ENCODE assay signal across 22 cellular contexts in genomic region chr7:112076309-112076708, GRCh38.
"Had no signal": no experiment of that assay in that cellular context is flagged by ENCODE, and none has a peak within 500 bp of the region (broad histone marks: within the 10 kb centered on the region; RNA-seq: fewer than 3 reads in every experiment).

No MANE protein-coding gene starts in this region.

- ATAC-seq: activated CD4-positive, CD25-positive, alpha-beta regulatory T cell treated with anti-CD3 and anti-CD28 coated beads, Interleukin-2, amount 50 U/mL, for 24 hours; activated CD8-positive, alpha-beta T cell treated with anti-CD3 and anti-CD28 coated beads, Interleukin-2, amount 10 ng/mL, durations not matched to agents 7 days and 5 days; K562; Panc1; Right ventricle myocardium inferior had no signal

- FAIRE-seq: K562 had no signal

- H3K4me3 ChIP-seq: cardiac muscle cell, K562 had no signal

- DNase-seq: activated CD4-positive, alpha-beta T cell treated with anti-CD3 and anti-CD28 coated beads for 48 hours; activated CD4-positive, alpha-beta T cell treated with anti-CD3 and anti-CD28 coated beads, Interleukin-2, amount 50 U/mL, for 4 hours; activated CD8-positive, alpha-beta memory T cell treated with anti-CD3 and anti-CD28 coated beads, Interleukin-2, amount 50 U/mL, for 48 hours; activated CD8-positive, alpha-beta T cell treated with anti-CD3 and anti-CD28 coated beads, Interleukin-2, amount 10 ng/mL, durations not matched to agents 7 days and 5 days; activated naive CD4-positive, alpha-beta T cell treated with anti-CD3 and anti-CD28 coated beads, Interleukin-2, amount 50 U/mL, for 16 hours; activated naive CD8-positive, alpha-beta T cell treated with anti-CD3 and anti-CD28 coated beads, Interleukin-2, amount 10 ng/mL, durations not matched to agents 7 days and 5 days; activated T-cell treated with anti-CD3 and anti-CD28 coated beads, Interleukin-2, amount 50 U/mL, for 1 hour; aorta; Karpas-422; NCI-H146; NCI-H2029; NCI-H345; NCI-H510A treated with DMSO at 0.1 percent for 48 hours; NCI-H69; NK-92 treated with Interleukin-12 subunit alpha and Interleukin-12 subunit beta, amount 100 ng/mL, for 24 hours; OCI-M1; RPMI8226 had no signal

- H3K27ac ChIP-seq: cardiac muscle cell had no signal

- H3K36me3 ChIP-seq: cardiac muscle cell had no signal
